8 cellular contexts compared by ENCODE assay signal in genomic region chr13:19634129-19634740, GRCh38. TPM values are rescaled to one million over a fixed set of nuclear protein-coding genes. Genes with fewer than 3 reads are reported as not detected.
DNase-seq lines count a peak whose midpoint lies in the region; ATAC-seq and TF ChIP-seq lines count a peak whose summit lies in the region.

No MANE protein-coding gene starts in this region.

- peaks cover 6% of the 10 kb centered on the region for H3K79me1 ChIP-seq in mesendoderm (ENCODE audit: low read length)

- no peak for DNase-seq in activated CD4-positive, alpha-beta T cell treated with anti-CD3 and anti-CD28 coated beads for 36 hours
- no peak for DNase-seq in activated CD4-positive, alpha-beta T cell treated with anti-CD3 and anti-CD28 coated beads for 1 hour
- DNase-seq in RPMI8226 (peak; percentile 11), mesendoderm (peak; percentile 57), type B pancreatic cell (ENCODE audit: extremely low spot score, unreplicated experiment) (no peak)
- DNase-seq in effector memory CD8-positive, alpha-beta T cell, result no peak

- no peak overlapping the region for H2BK15ac ChIP-seq in mesendoderm (replicated peaks; ENCODE audit: low read depth)

- H4K8ac ChIP-seq in mesendoderm (ENCODE audit: low read depth, low read length), result no peak overlapping the region

- H3K27ac Mint-ChIP-seq in activated CD4-positive, alpha-beta T cell treated with anti-CD3 and anti-CD28 coated beads for 36 hours, result peak overlapping the region; percentile 99
- peak overlapping the region; percentile 98 for H3K27ac Mint-ChIP-seq in effector memory CD8-positive, alpha-beta T cell
- peak overlapping the region; percentile 99 for H3K27ac Mint-ChIP-seq in type B pancreatic cell

- no CpG with 5 or more reads among the region's 14 CpGs for WGBS in mesendoderm (ENCODE audit: extremely low coverage, insufficient coverage, low lambda C conversion rate)

- H3K4ac ChIP-seq in mesendoderm (ENCODE audit: low read depth, low read length), result no peak overlapping the region

- CTCF ChIA-PET in activated CD4-positive, alpha-beta T cell treated with anti-CD3 and anti-CD28 coated beads for 36 hours (lab: Charles Lee), result interaction anchor here (0.5 to 1.4 kb wide), 3 partner anchors 212 to 1726 kb away, joined by 3 to 4 read pairs (median 3); no protein-coding TSS in a partner anchor

- H2BK120ac ChIP-seq in mesendoderm (ENCODE audit: low read depth, low read length), result no peak overlapping the region

- no peak overlapping the region for H2AK5ac ChIP-seq in mesendoderm (ENCODE audit: low read length)

- H4K5ac ChIP-seq in mesendoderm (ENCODE audit: low read length), result no peak overlapping the region

- peaks cover 21% of the 10 kb centered on the region for H3K36me3 Mint-ChIP-seq in activated CD4-positive, alpha-beta T cell treated with anti-CD3 and anti-CD28 coated beads for 36 hours (ENCODE audit: low read depth)
- H3K36me3 Mint-ChIP-seq in effector memory CD8-positive, alpha-beta T cell (ENCODE audit: insufficient read depth), result peaks cover 31% of the 10 kb centered on the region
- H3K36me3 Mint-ChIP-seq in type B pancreatic cell, result peaks cover 13% of the 10 kb centered on the region

- no peaks in the 10 kb centered on the region for H3K27me3 ChIP-seq in mesendoderm (ENCODE audit: insufficient read depth, low read length, poor library complexity)

- H3K4me3 ChIP-seq in mesendoderm (ENCODE audit: low read length), result peak overlapping the region; percentile 98

- H3K27ac ChIP-seq in mesendoderm (ENCODE audit: low read depth, low read length), result no peak overlapping the region

- peak overlapping the region; percentile 95 for H3K56ac ChIP-seq in mesendoderm (ENCODE audit: low read length)

- H3K36me3 ChIP-seq in mesendoderm (ENCODE audit: control insufficient read depth, insufficient read depth, low read length), result no peaks in the 10 kb centered on the region

- peak overlapping the region; percentile 96 for H3K23ac ChIP-seq in mesendoderm (ENCODE audit: low read length)

- peak; percentile 2 for ATAC-seq in activated CD4-positive, alpha-beta T cell treated with anti-CD3 and anti-CD28 coated beads for 36 hours
- ATAC-seq in HG02884 (IDR thresholded peaks at IDR 0.05; ENCODE audit: unreplicated experiment), result peak; percentile 18
- ATAC-seq in effector memory CD8-positive, alpha-beta T cell (replicated peaks), result peak; percentile 12
- ATAC-seq in HG02610 (IDR thresholded peaks at IDR 0.05; ENCODE audit: unreplicated experiment), result no peak

- H2BK5ac ChIP-seq in mesendoderm (ENCODE audit: low read length), result no peak overlapping the region

- H3K9ac ChIP-seq in mesendoderm (ENCODE audit: low read length), result peak overlapping the region; percentile 94

- POLR2A ChIA-PET in activated CD4-positive, alpha-beta T cell treated with anti-CD3 and anti-CD28 coated beads for 36 hours (lab: Charles Lee), result no interaction called here

- no peaks in the 10 kb centered on the region for H3K27me3 Mint-ChIP-seq in activated CD4-positive, alpha-beta T cell treated with anti-CD3 and anti-CD28 coated beads for 36 hours
- H3K27me3 Mint-ChIP-seq in effector memory CD8-positive, alpha-beta T cell, result no peaks in the 10 kb centered on the region
- no peaks in the 10 kb centered on the region for H3K27me3 Mint-ChIP-seq in type B pancreatic cell

- H3K4me3 Mint-ChIP-seq in activated CD4-positive, alpha-beta T cell treated with anti-CD3 and anti-CD28 coated beads for 36 hours, result peak overlapping the region; percentile 99
- peak overlapping the region; percentile 98 to 99 for H3K4me3 Mint-ChIP-seq in effector memory CD8-positive, alpha-beta T cell
- H3K4me3 Mint-ChIP-seq in type B pancreatic cell, result peak overlapping the region; percentile 100

- H3K4me2 ChIP-seq in mesendoderm (ENCODE audit: low read length), result peak overlapping the region; percentile 97

- no peak overlapping the region for H3K18ac ChIP-seq in mesendoderm (ENCODE audit: low read length)

- no peak for TF ChIP-seq CTCF in type B pancreatic cell (conservative IDR thresholded peaks at IDR 0.05)

- intact Hi-C loops in activated CD4-positive, alpha-beta T cell treated with anti-CD3 and anti-CD28 coated beads for 36 hours (cut with DNase I, micrococcal nuclease), result loop anchor here (5.0 kb wide), 4 partner anchors 148 to 1968 kb away; partner anchors contain the start of genes EEF1AKMT1 (in 1 of the 2), MICU2 (in 1 of the 2) and PSPC1 (in 1 of the 2)

- H3K9me3 Mint-ChIP-seq in activated CD4-positive, alpha-beta T cell treated with anti-CD3 and anti-CD28 coated beads for 36 hours (ENCODE audit: low read depth), result no peaks in the 10 kb centered on the region
- H3K9me3 Mint-ChIP-seq in effector memory CD8-positive, alpha-beta T cell, result no peaks in the 10 kb centered on the region
- peaks cover 4% of the 10 kb centered on the region for H3K9me3 Mint-ChIP-seq in type B pancreatic cell

- peaks cover 11% of the 10 kb centered on the region for H3K79me2 ChIP-seq in mesendoderm (ENCODE audit: control insufficient read depth, insufficient read depth, low read length)

- peaks cover 30% of the 10 kb centered on the region for H3K4me1 Mint-ChIP-seq in activated CD4-positive, alpha-beta T cell treated with anti-CD3 and anti-CD28 coated beads for 36 hours
- H3K4me1 Mint-ChIP-seq in effector memory CD8-positive, alpha-beta T cell (ENCODE audit: low read depth in 2 of 2), result peaks cover 32 to 45% of the 10 kb centered on the region in 2 donors
- H3K4me1 Mint-ChIP-seq in type B pancreatic cell (ENCODE audit: unreplicated experiment), result peaks cover 9% of the 10 kb centered on the region

- no peaks in the 10 kb centered on the region for H3K4me1 ChIP-seq in mesendoderm (ENCODE audit: control insufficient read depth, low read depth, low read length)

RNA-seq across cellular contexts. Expression of gene MPHOSPH8, which starts 0.8 kb away (rescaled TPM):
- total RNA-seq in activated CD4-positive, alpha-beta T cell treated with anti-CD3 and anti-CD28 coated beads for 36 hours, result 10 to 100 TPM; 39.1 to 39.8 TPM
- 22.8 TPM for polyA plus RNA-seq in mesendoderm (2013, experiment 1 of 2)
- polyA plus RNA-seq in mesendoderm (2013, experiment 2 of 2), result 22.2 TPM
- 30.5 and 32.8 TPM in 2 replicates for total RNA-seq in type B pancreatic cell (ENCODE audit: low replicate concordance)

Comparison
In these comparisons a context has a peak if more than half of its experiments do, and no peak if none do; other contexts are left out.
1. DNase-seq: peak in RPMI8226 (single experiment) and mesendoderm (single experiment); none in activated CD4-positive, alpha-beta T cell treated with anti-CD3 and anti-CD28 coated beads for 36 hours (single experiment), activated CD4-positive, alpha-beta T cell treated with anti-CD3 and anti-CD28 coated beads for 1 hour (single experiment), effector memory CD8-positive, alpha-beta T cell (0 of 3) and type B pancreatic cell (single experiment).
2. Peak in every context shown above with its lines, with median percentiles within 50 percentile points of each other: H3K27ac Mint-ChIP-seq and H3K4me3 Mint-ChIP-seq.